ENCODE assay signal across 16 cellular contexts in genomic region chr20:62846528-62846890, GRCh38. TPM values are rescaled to one million over a fixed set of nuclear protein-coding genes. Genes with fewer than 3 reads are reported as not detected.
DNase-seq lines count a peak whose midpoint lies in the region; ATAC-seq and TF ChIP-seq lines count a peak whose summit lies in the region.
"Had no signal": no experiment of that assay in that cellular context is flagged by ENCODE, and none has a peak within 500 bp of the region (broad histone marks: within the 10 kb centered on the region; RNA-seq: fewer than 3 reads in every experiment).

No MANE protein-coding gene starts in this region.

- CTCF ChIA-PET in A673 (lab: Charles Lee) = interaction anchor here (0.7 to 1.2 kb wide), 2 partner anchors 8 to 377 kb away, joined by 4 to 6 read pairs; no protein-coding TSS in a partner anchor

- no TSS peak for BruUV-seq in A673 (replicated peaks; lab: Mats Ljungman, UMichigan)

- H3K27me3 ChIP-seq in A673 (replicated peaks; ENCODE audit: insufficient read depth, low read depth, low read length, poor library complexity) (no peaks in the 10 kb centered on the region), lower lobe of right lung (ENCODE audit: low read depth) (no peaks in the 10 kb centered on the region)
- no peaks in the 10 kb centered on the region for H3K27me3 ChIP-seq in BLaER1 treated with 17β-estradiol and CSF1 and Interleukin-3, amounts not matched to agents 10 nM and 100 nM
- H3K27me3 ChIP-seq: BE2C had no signal

- ATAC-seq in stimulated activated naive B cell treated with anti-CD40 and anti-IgM and Interleukin-4, amounts not matched to agents 10 μg/mL and 1 μg/mL and 100 μg/mL, for 72 hours (replicated peaks) = no peak
- ATAC-seq in lower lobe of right lung = no peak
- ATAC-seq: GM23338, HCT116 had no signal

- H3K4me3 ChIP-seq in A673 (ENCODE audit: low read depth, low read length, poor library complexity, severe bottlenecking) (no peak overlapping the region), lower lobe of right lung (no peak overlapping the region)
- H3K4me3 ChIP-seq in BLaER1 treated with 17β-estradiol and CSF1 and Interleukin-3, amounts not matched to agents 10 nM and 100 nM = no peak overlapping the region
- H3K4me3 ChIP-seq: GM23338 had no signal

- H4K20me1 ChIP-seq in BLaER1 treated with 17β-estradiol and CSF1 and Interleukin-3, amounts not matched to agents 10 nM and 100 nM = peaks cover 0 to 52% (median 9%) of the 10 kb centered on the region in 11 experiments; a peak in 13 of 22 replicates

- H3K9me3 Mint-ChIP-seq in glutamatergic neuron (ENCODE audit: unreplicated experiment) = peaks cover 16% of the 10 kb centered on the region
- no peaks in the 10 kb centered on the region for H3K9me3 Mint-ChIP-seq in stimulated activated naive B cell treated with anti-CD40 and anti-IgM and Interleukin-4, amounts not matched to agents 10 μg/mL and 1 μg/mL and 100 μg/mL, for 72 hours
- H3K9me3 Mint-ChIP-seq: GM23338, HFFc6 had no signal

- peak overlapping the region; percentile 28 to 76 (median 53) for H3K4me2 ChIP-seq in BLaER1 treated with 17β-estradiol and CSF1 and Interleukin-3, amounts not matched to agents 10 nM and 100 nM
- H3K4me2 ChIP-seq: GM23338 had no signal

- H3K27me3 Mint-ChIP-seq in glutamatergic neuron (ENCODE audit: unreplicated experiment) = peaks cover 13% of the 10 kb centered on the region
- no peaks in the 10 kb centered on the region for H3K27me3 Mint-ChIP-seq in stimulated activated naive B cell treated with anti-CD40 and anti-IgM and Interleukin-4, amounts not matched to agents 10 μg/mL and 1 μg/mL and 100 μg/mL, for 72 hours
- H3K27me3 Mint-ChIP-seq: CD4-positive, alpha-beta memory T cell had no signal

- H3K4me1 Mint-ChIP-seq in glutamatergic neuron (ENCODE audit: low read depth, unreplicated experiment) = peaks cover 35% of the 10 kb centered on the region
- H3K4me1 Mint-ChIP-seq in stimulated activated naive B cell treated with anti-CD40 and anti-IgM and Interleukin-4, amounts not matched to agents 10 μg/mL and 1 μg/mL and 100 μg/mL, for 72 hours = peaks cover 2 to 5% of the 10 kb centered on the region in 2 donors

- POLR2A ChIA-PET in A673 (lab: Charles Lee; ENCODE audit: low non-redundant PET) = interaction anchor here (0.6 kb wide), 1 partner anchor 58 kb away, joined by 5 read pairs; no protein-coding TSS in a partner anchor

- no peak for TF ChIP-seq CTCF in A673 (conservative IDR thresholded peaks at IDR 0.05; ENCODE audit: low read depth, low read length)
- no peak for TF ChIP-seq CTCF in glutamatergic neuron (IDR thresholded peaks at IDR 0.05; ENCODE audit: partially characterized antibody, unreplicated experiment)
- TF ChIP-seq CTCF in lower lobe of right lung (IDR thresholded peaks at IDR 0.05) = no peak

- DNase-seq in A673 (ENCODE audit: low spot score) (no peak), glutamatergic neuron (no peak), midbrain (lab: John Stamatoyannopoulos, UW) (no peak), lower lobe of right lung (no peak)
- DNase-seq in stimulated activated naive B cell treated with anti-CD40 and anti-IgM and Interleukin-4, amounts not matched to agents 10 μg/mL and 1 μg/mL and 100 μg/mL, for 72 hours = no peak
- DNase-seq: ACHN; CD4-positive, alpha-beta memory T cell; DMS153; DMS79; GDM1; HFFc6 had no signal

- H3K36me3 Mint-ChIP-seq in glutamatergic neuron (ENCODE audit: unreplicated experiment) = no peaks in the 10 kb centered on the region
- H3K36me3 Mint-ChIP-seq in stimulated activated naive B cell treated with anti-CD40 and anti-IgM and Interleukin-4, amounts not matched to agents 10 μg/mL and 1 μg/mL and 100 μg/mL, for 72 hours = peaks cover 11 to 40% of the 10 kb centered on the region in 2 donors

- H3K9me3 ChIP-seq in A673 (ENCODE audit: low read depth, low read length, poor library complexity, severe bottlenecking) = no peaks in the 10 kb centered on the region
- no peaks in the 10 kb centered on the region for H3K9me3 ChIP-seq in BLaER1 treated with 17β-estradiol and CSF1 and Interleukin-3, amounts not matched to agents 10 nM and 100 nM (replicated peaks in 1 of 11)
- H3K9me3 ChIP-seq in lower lobe of right lung = no peaks in the 10 kb centered on the region
- H3K9me3 ChIP-seq: BE2C had no signal

- intact Hi-C loops in A673 (cut with micrococcal nuclease; ENCODE audit: unreplicated experiment) (no loop called here), lower lobe of right lung (cut with DNase I) (no loop called here)

- H3K27ac ChIP-seq in A673 (ENCODE audit: low read depth, low read length, poor library complexity, severe bottlenecking) (peak overlapping the region; percentile 49), lower lobe of right lung (no peak overlapping the region)
- H3K27ac ChIP-seq in BLaER1 treated with 17β-estradiol and CSF1 and Interleukin-3, amounts not matched to agents 10 nM and 100 nM = 0 out of 22 replicates have a peak overlapping the region, but pooled peaks of 1 of the 11 experiments have one; percentile 21

- H3K4me3 Mint-ChIP-seq in glutamatergic neuron (ENCODE audit: unreplicated experiment) = peak overlapping the region; percentile 83
- no peak overlapping the region for H3K4me3 Mint-ChIP-seq in stimulated activated naive B cell treated with anti-CD40 and anti-IgM and Interleukin-4, amounts not matched to agents 10 μg/mL and 1 μg/mL and 100 μg/mL, for 72 hours
- H3K4me3 Mint-ChIP-seq: CD14-positive monocyte; CD4-positive, alpha-beta memory T cell; GM23338; HFFc6 had no signal

- H3K4me1 ChIP-seq in A673 (ENCODE audit: insufficient read depth, low read length, poor library complexity, severe bottlenecking) (peaks cover 5% of the 10 kb centered on the region), lower lobe of right lung (no peaks in the 10 kb centered on the region)
- peaks cover 12 to 47% (median 27%) of the 10 kb centered on the region in 10 experiments for H3K4me1 ChIP-seq in BLaER1 treated with 17β-estradiol and CSF1 and Interleukin-3, amounts not matched to agents 10 nM and 100 nM
- H3K4me1 ChIP-seq: BE2C had no signal

- H3K9ac ChIP-seq in BLaER1 treated with 17β-estradiol and CSF1 and Interleukin-3, amounts not matched to agents 10 nM and 100 nM = peak overlapping the region in 2 of 11 experiments; percentile 1 to 42; a peak in 1 of 22 replicates

- peaks cover 19% of the 10 kb centered on the region for H3K36me3 ChIP-seq in A673 (ENCODE audit: insufficient read depth, low read length, poor library complexity, severe bottlenecking)
- peaks cover 11 to 67% (median 51%) of the 10 kb centered on the region in 11 experiments; a peak in 21 of 22 replicates for H3K36me3 ChIP-seq in BLaER1 treated with 17β-estradiol and CSF1 and Interleukin-3, amounts not matched to agents 10 nM and 100 nM
- no peaks in the 10 kb centered on the region for H3K36me3 ChIP-seq in lower lobe of right lung

- peak overlapping the region; percentile 98 for H3K27ac Mint-ChIP-seq in glutamatergic neuron (ENCODE audit: unreplicated experiment)
- H3K27ac Mint-ChIP-seq in stimulated activated naive B cell treated with anti-CD40 and anti-IgM and Interleukin-4, amounts not matched to agents 10 μg/mL and 1 μg/mL and 100 μg/mL, for 72 hours = peak overlapping the region; percentile 6
- H3K27ac Mint-ChIP-seq: CD14-positive monocyte; CD4-positive, alpha-beta memory T cell; GM23338; HFFc6 had no signal

RNA-seq across cellular contexts. Expression of gene TCFL5, which starts 15.1 kb away (rescaled TPM):
- total RNA-seq in A673 (2021) (13.9 and 16.1 TPM in 2 replicates), glutamatergic neuron (ENCODE audit: unreplicated experiment) (12.6 TPM), lower lobe of right lung (8.2 TPM)

RNA-seq across cellular contexts. Expression of gene COL9A3, which starts 29.7 kb away (rescaled TPM):
- 8.4 and 11.7 TPM in 2 replicates for total RNA-seq in A673 (2021)
- 78.7 TPM for total RNA-seq in glutamatergic neuron (ENCODE audit: unreplicated experiment)
- 0.89 TPM for total RNA-seq in lower lobe of right lung
- total RNA-seq: CD4-positive, alpha-beta memory T cell had no signal

RNA-seq across cellular contexts. Expression of gene OGFR, which starts 41.9 kb away (rescaled TPM):
- 46.1 and 47.7 TPM in 2 replicates for total RNA-seq in A673 (2021)
- total RNA-seq in glutamatergic neuron (ENCODE audit: unreplicated experiment) = 70.5 TPM
- total RNA-seq in lower lobe of right lung = 69.4 TPM

RNA-seq across cellular contexts. Expression of gene MRGBP, which starts 50.2 kb away (rescaled TPM):
- 26.5 and 27.9 TPM in 2 replicates for total RNA-seq in A673 (2021)
- total RNA-seq in glutamatergic neuron (ENCODE audit: unreplicated experiment) = 15.6 TPM
- total RNA-seq in lower lobe of right lung = 8.3 TPM
